ENCODE assay signal across 22 cellular contexts in genomic region chr14:22530101-22530500, GRCh38. TPM values are rescaled to one million over a fixed set of nuclear protein-coding genes. Genes with fewer than 3 reads are reported as not detected.
A peak's percentile ranks its signal among the peaks of the same experiment; 100 is the strongest.
DNase-seq lines count a peak whose midpoint lies in the region; ATAC-seq and TF ChIP-seq lines count a peak whose summit lies in the region.
"Had no signal": no experiment of that assay in that cellular context is flagged by ENCODE, and none has a peak within 500 bp of the region (broad histone marks: within the 10 kb centered on the region; RNA-seq: fewer than 3 reads in every experiment).

No MANE protein-coding gene starts in this region.

- peak overlapping the region; percentile 87 for H3K4me2 ChIP-seq in DOHH2 (ENCODE audit: low read length)
- H3K4me2 ChIP-seq: A549 had no signal

- H3K9me3 Mint-ChIP-seq in activated CD4-positive, alpha-beta T cell treated with anti-CD3 and anti-CD28 coated beads, Interleukin-2, amount 10 ng/mL, durations not matched to agents 24 days and 14 days, result no peaks in the 10 kb centered on the region
- H3K9me3 Mint-ChIP-seq in activated CD8-positive, alpha-beta T cell treated with anti-CD3 and anti-CD28 coated beads for 36 hours, result no peaks in the 10 kb centered on the region
- no peaks in the 10 kb centered on the region for H3K9me3 Mint-ChIP-seq in immature natural killer cell
- H3K9me3 Mint-ChIP-seq: CD14-positive monocyte, type B pancreatic cell had no signal

- CTCF ChIA-PET in activated CD8-positive, alpha-beta T cell treated with anti-CD3 and anti-CD28 coated beads for 36 hours (lab: Charles Lee), result interaction anchor here (1.0 to 5.9 kb wide), 9 partner anchors 9 to 552 kb away, joined by 3 to 72 read pairs (median 6); no protein-coding TSS in a partner anchor

- TF ChIP-seq CTCF in DOHH2 (IDR thresholded peaks at IDR 0.05; ENCODE audit: low read depth, low read length, poor library complexity, severe bottlenecking), result no peak
- no peak for TF ChIP-seq CTCF in activated CD8-positive, alpha-beta T cell treated with anti-CD3 and anti-CD28 coated beads for 36 hours (IDR thresholded peaks at IDR 0.05)
- TF ChIP-seq CTCF in heart left ventricle (IDR thresholded peaks at IDR 0.05), result no peak

- no peaks in the 10 kb centered on the region for H3K9me2 ChIP-seq in DOHH2 (replicated peaks; ENCODE audit: control insufficient read depth, low read length)

- H3K4me1 Mint-ChIP-seq in activated CD4-positive, alpha-beta T cell treated with anti-CD3 and anti-CD28 coated beads, Interleukin-2, amount 10 ng/mL, durations not matched to agents 24 days and 14 days, result peaks cover 87% of the 10 kb centered on the region
- peaks cover 74% of the 10 kb centered on the region for H3K4me1 Mint-ChIP-seq in activated CD8-positive, alpha-beta T cell treated with anti-CD3 and anti-CD28 coated beads for 36 hours (ENCODE audit: low read depth)
- peaks cover 37 to 59% of the 10 kb centered on the region in 2 donors for H3K4me1 Mint-ChIP-seq in immature natural killer cell
- H3K4me1 Mint-ChIP-seq: CD14-positive monocyte had no signal

- no peaks in the 10 kb centered on the region for H3K9me3 ChIP-seq in DOHH2 (ENCODE audit: control insufficient read depth, insufficient read depth, low read length)
- H3K9me3 ChIP-seq in heart left ventricle, result no peaks in the 10 kb centered on the region
- H3K9me3 ChIP-seq: A549, left ventricle myocardium inferior, neutrophil had no signal

- no peaks in the 10 kb centered on the region for H3K27me3 Mint-ChIP-seq in activated CD4-positive, alpha-beta T cell treated with anti-CD3 and anti-CD28 coated beads, Interleukin-2, amount 10 ng/mL, durations not matched to agents 24 days and 14 days
- H3K27me3 Mint-ChIP-seq in activated CD8-positive, alpha-beta T cell treated with anti-CD3 and anti-CD28 coated beads for 36 hours, result no peaks in the 10 kb centered on the region
- peaks cover 0 to 2% (median 0%) of the 10 kb centered on the region in 3 donors for H3K27me3 Mint-ChIP-seq in immature natural killer cell (ENCODE audit: low read depth in 3 of 3)

- no peak for DNase-seq in activated CD4-positive, alpha-beta T cell treated with anti-CD3 and anti-CD28 coated beads, Interleukin-2, amount 10 ng/mL, durations not matched to agents 24 days and 14 days
- DNase-seq in activated CD4-positive, alpha-beta T cell treated with anti-CD3 and anti-CD28 coated beads for 1 hour, result no peak
- peak; percentile 1 for DNase-seq in activated CD8-positive, alpha-beta T cell treated with anti-CD3 and anti-CD28 coated beads for 36 hours
- DNase-seq in immature natural killer cell (no peak), HUDEP-2 (lab: John Stamatoyannopoulos, UW; ENCODE audit: unreplicated experiment in 76 of 76) (no peak), heart left ventricle (no peak)
- DNase-seq: activated CD8-positive, alpha-beta memory T cell treated with anti-CD3 and anti-CD28 coated beads, Interleukin-2, amount 50 U/mL, for 48 hours; amygdala; central memory CD4-positive, alpha-beta T cell; DMS79 treated with DMSO at 0.1 percent for 48 hours; effector CD8-positive, alpha-beta T cell; H7; left ventricle myocardium inferior; NCI-H2227 treated with DMSO at 0.1 percent for 48 hours; NK-92 treated with Interleukin-12 subunit alpha and Interleukin-12 subunit beta, amount 100 ng/mL, for 24 hours; stimulated activated naive CD4-positive, alpha-beta T cell treated with Interleukin-2 at 50 U/mL for 16 hours had no signal

- no peak for ATAC-seq in activated CD8-positive, alpha-beta T cell treated with anti-CD3 and anti-CD28 coated beads for 36 hours
- ATAC-seq in heart left ventricle, result no peak
- no peak for ATAC-seq in GM19397 (IDR thresholded peaks at IDR 0.05; ENCODE audit: unreplicated experiment)
- ATAC-seq: A549 had no signal

- H4K20me1 ChIP-seq in DOHH2 (ENCODE audit: control insufficient read depth, insufficient read depth, low read depth, low read length), result no peaks in the 10 kb centered on the region

- 81 to 88% (median 88%) methylated on average over 1 of the region's 1 CpG for WGBS in heart left ventricle, 4 donors

- H3K27me3 ChIP-seq in DOHH2 (ENCODE audit: control insufficient read depth, low read length) (no peaks in the 10 kb centered on the region), heart left ventricle (no peaks in the 10 kb centered on the region)
- H3K27me3 ChIP-seq: neutrophil had no signal

- peaks cover 99% of the 10 kb centered on the region for H3K4me1 ChIP-seq in DOHH2 (ENCODE audit: control insufficient read depth, low read length)
- peaks cover 0 to 34% (median 5%) of the 10 kb centered on the region in 12 donors for H3K4me1 ChIP-seq in heart left ventricle
- H3K4me1 ChIP-seq: A549 had no signal

- POLR2A ChIA-PET in activated CD8-positive, alpha-beta T cell treated with anti-CD3 and anti-CD28 coated beads for 36 hours (lab: Charles Lee), result interaction anchor here (0.6 to 20.6 kb wide), 12 partner anchors 10 to 668 kb away, joined by 3 to 1006 read pairs (median 8); partner anchors contain the start of genes C14orf119 and DAD1

- H3K4me3 ChIP-seq in DOHH2 (ENCODE audit: low read length) (peak overlapping the region; percentile 23), heart left ventricle (peak overlapping the region in 1 of 12 donors; percentile 19)
- H3K4me3 ChIP-seq: A549, left ventricle myocardium inferior had no signal

- peaks cover 95% of the 10 kb centered on the region for H3K36me3 Mint-ChIP-seq in activated CD4-positive, alpha-beta T cell treated with anti-CD3 and anti-CD28 coated beads, Interleukin-2, amount 10 ng/mL, durations not matched to agents 24 days and 14 days (ENCODE audit: low read depth)
- peaks cover 94% of the 10 kb centered on the region for H3K36me3 Mint-ChIP-seq in activated CD8-positive, alpha-beta T cell treated with anti-CD3 and anti-CD28 coated beads for 36 hours (ENCODE audit: low read depth)
- H3K36me3 Mint-ChIP-seq in immature natural killer cell, result peaks cover 17 to 19% (median 19%) of the 10 kb centered on the region in 3 donors
- H3K36me3 Mint-ChIP-seq: CD14-positive monocyte, type B pancreatic cell had no signal

- H3K79me2 ChIP-seq in DOHH2 (ENCODE audit: control insufficient read depth, low read length), result peaks cover 89% of the 10 kb centered on the region

- no peak for TF ChIP-seq POLR2A in heart left ventricle (IDR thresholded peaks at IDR 0.05)

- intact Hi-C loops in activated CD4-positive, alpha-beta T cell treated with anti-CD3 and anti-CD28 coated beads, Interleukin-2, amount 10 ng/mL, durations not matched to agents 24 days and 14 days (cut with micrococcal nuclease), result loop anchor here (5.0 kb wide), 2 partner anchors 37 to 808 kb away; no protein-coding TSS in a partner anchor
- intact Hi-C loops in activated CD8-positive, alpha-beta T cell treated with anti-CD3 and anti-CD28 coated beads for 36 hours (cut with micrococcal nuclease), result no loop called here
- intact Hi-C loops in heart left ventricle (cut with DNase I), result loop anchor here in 1 of 10 donors (10.0 kb wide), 1 partner anchor 55 kb away; no protein-coding TSS in a partner anchor

- H3K36me3 ChIP-seq in DOHH2 (ENCODE audit: control insufficient read depth, low read length) (peaks cover 59% of the 10 kb centered on the region), heart left ventricle (no peaks in the 10 kb centered on the region)
- H3K36me3 ChIP-seq: left ventricle myocardium inferior, neutrophil had no signal

- H3K4me3 Mint-ChIP-seq in activated CD4-positive, alpha-beta T cell treated with anti-CD3 and anti-CD28 coated beads, Interleukin-2, amount 10 ng/mL, durations not matched to agents 24 days and 14 days, result peak overlapping the region; percentile 83
- peak overlapping the region; percentile 79 for H3K4me3 Mint-ChIP-seq in activated CD8-positive, alpha-beta T cell treated with anti-CD3 and anti-CD28 coated beads for 36 hours
- H3K4me3 Mint-ChIP-seq in immature natural killer cell, result peak overlapping the region in 1 of 5 donors; percentile 8
- H3K4me3 Mint-ChIP-seq: CD14-positive monocyte, type B pancreatic cell had no signal

- H3K27ac Mint-ChIP-seq in activated CD4-positive, alpha-beta T cell treated with anti-CD3 and anti-CD28 coated beads, Interleukin-2, amount 10 ng/mL, durations not matched to agents 24 days and 14 days, result peak overlapping the region; percentile 93
- H3K27ac Mint-ChIP-seq in activated CD8-positive, alpha-beta T cell treated with anti-CD3 and anti-CD28 coated beads for 36 hours, result peak overlapping the region; percentile 96
- peak overlapping the region in 5 of 6 donors; percentile 6 to 76 (median 43) for H3K27ac Mint-ChIP-seq in immature natural killer cell
- H3K27ac Mint-ChIP-seq: type B pancreatic cell had no signal

- H3F3A ChIP-seq in DOHH2 (ENCODE audit: control insufficient read depth, insufficient read depth), result peaks cover 49% of the 10 kb centered on the region

- H3K27ac ChIP-seq in DOHH2 (ENCODE audit: low read depth, low read length) (peak overlapping the region; percentile 96), heart left ventricle (peak overlapping the region in 1 of 12 donors; percentile 87)
- H3K27ac ChIP-seq: A549, left ventricle myocardium inferior, neutrophil had no signal

RNA-seq across cellular contexts. Expression of gene DAD1, which starts 58.9 kb away (rescaled TPM):
- 255 and 266 TPM in 2 replicates for total RNA-seq in activated CD4-positive, alpha-beta T cell treated with anti-CD3 and anti-CD28 coated beads, Interleukin-2, amount 10 ng/mL, durations not matched to agents 24 days and 14 days
- total RNA-seq in activated CD8-positive, alpha-beta T cell treated with anti-CD3 and anti-CD28 coated beads for 36 hours, result 100 to 1,000 TPM; 194 to 196 TPM
- polyA plus RNA-seq in immature natural killer cell (100 to 1,000 TPM; 602 to 622 (median 602) TPM), heart left ventricle (100 to 1,000 TPM; 129 to 402 TPM)
- total RNA-seq in heart left ventricle, result 100 to 1,000 TPM; 108 to 236 (median 147) TPM

Comparison
In these comparisons a context has a peak if more than half of its experiments do, and no peak if none do; other contexts are left out.
1. H3K27ac Mint-ChIP-seq: peak in every context shown above with its lines; median percentile 96 in activated CD8-positive, alpha-beta T cell treated with anti-CD3 and anti-CD28 coated beads for 36 hours; 93 in activated CD4-positive, alpha-beta T cell treated with anti-CD3 and anti-CD28 coated beads, Interleukin-2, amount 10 ng/mL, durations not matched to agents 24 days and 14 days; 43 in immature natural killer cell.